ENCODE assay signal across 10 cellular contexts in genomic region chr4:161256716-161257115, GRCh38.
DNase-seq lines count a peak whose midpoint lies in the region; ATAC-seq and TF ChIP-seq lines count a peak whose summit lies in the region.
"Had no signal": no experiment of that assay in that cellular context is flagged by ENCODE, and none has a peak within 500 bp of the region (broad histone marks: within the 10 kb centered on the region; RNA-seq: fewer than 3 reads in every experiment).

No MANE protein-coding gene starts in this region.

- H3K4me1 ChIP-seq in OCI-LY7 (ENCODE audit: insufficient read depth, low read length, poor library complexity, severe bottlenecking) (no peaks in the 10 kb centered on the region), suprapubic skin (no peaks in the 10 kb centered on the region)
- H3K4me1 ChIP-seq: psoas muscle had no signal

- CTCF ChIA-PET in OCI-LY7 (lab: Charles Lee; ENCODE audit: unreplicated experiment): no interaction called here

- H3K27ac ChIP-seq in OCI-LY7 (ENCODE audit: low read depth, low read length, poor library complexity, severe bottlenecking): no peak overlapping the region
- no peak overlapping the region for H3K27ac ChIP-seq in suprapubic skin
- H3K27ac ChIP-seq: psoas muscle had no signal

- peak; percentile 13 for DNase-seq in ACHN
- DNase-seq in OCI-LY7 (ENCODE audit: low spot score): no peak
- peak; percentile 14 for DNase-seq in epithelial cell of esophagus (ENCODE audit: low read depth)
- no peak for DNase-seq in DMS79 (lab: John Stamatoyannopoulos, UW)
- no peak for DNase-seq in cerebellum (ENCODE audit: low spot score)
- no peak for DNase-seq in suprapubic skin (ENCODE audit: low spot score in 2 of 2)
- DNase-seq: MG63, psoas muscle had no signal

- no peak overlapping the region for H3K4me2 ChIP-seq in OCI-LY7 (ENCODE audit: low read length)

- no peaks in the 10 kb centered on the region for H3K9me2 ChIP-seq in OCI-LY7 (ENCODE audit: insufficient read depth, low read length)

- H3K9me3 ChIP-seq in OCI-LY7 (ENCODE audit: low read length) (no peaks in the 10 kb centered on the region), suprapubic skin (peaks cover 19% of the 10 kb centered on the region)

- no peaks in the 10 kb centered on the region for H3K79me2 ChIP-seq in OCI-LY7 (ENCODE audit: insufficient read depth, low read depth, low read length)

- H3K27me3 ChIP-seq in suprapubic skin: no peaks in the 10 kb centered on the region
- H3K27me3 ChIP-seq: MG63 had no signal

- no TSS peak for BruUV-seq in OCI-LY7 (replicated peaks; lab: Mats Ljungman, UMichigan)

- in situ Hi-C loops in ACHN (cut with HindIII; ENCODE audit: low pct_ligation_motif_present, low pct_unique_long_range_greater_than_20kb, low sequenced_read_pairs): no loop called here

- H3K36me3 ChIP-seq in OCI-LY7 (ENCODE audit: insufficient read depth, low read length) (no peaks in the 10 kb centered on the region), suprapubic skin (no peaks in the 10 kb centered on the region)
- H3K36me3 ChIP-seq: MG63 had no signal

- WGBS in suprapubic skin: 95% methylated on average over 4 of the region's 4 CpGs

- TF ChIP-seq CTCF in OCI-LY7 (conservative IDR thresholded peaks at IDR 0.05; ENCODE audit: low read length): peak; percentile 58
- peak; percentile 32 for TF ChIP-seq CTCF in epithelial cell of esophagus (IDR thresholded peaks at IDR 0.05; ENCODE audit: insufficient read depth, low read depth, low read length, missing control alignments)
- TF ChIP-seq CTCF in suprapubic skin (IDR thresholded peaks at IDR 0.05): no peak

- peak; percentile 58 for ATAC-seq in GM21717 (IDR thresholded peaks at IDR 0.05; ENCODE audit: unreplicated experiment)
- no peak for ATAC-seq in GM21723 (IDR thresholded peaks at IDR 0.05; ENCODE audit: unreplicated experiment)
- ATAC-seq: psoas muscle had no signal

- no peak overlapping the region for H3K4me3 ChIP-seq in OCI-LY7 (ENCODE audit: low read depth, low read length, poor library complexity, severe bottlenecking)
- H3K4me3 ChIP-seq in epithelial cell of esophagus (ENCODE audit: low read length): no peak overlapping the region
- H3K4me3 ChIP-seq in suprapubic skin: no peak overlapping the region
- H3K4me3 ChIP-seq: MG63, psoas muscle had no signal

- POLR2A ChIA-PET in OCI-LY7 (lab: Charles Lee): no interaction called here

- intact Hi-C loops in OCI-LY7 (cut with micrococcal nuclease; ENCODE audit: unreplicated experiment): loop anchor here (10.0 kb wide), 1 partner anchor 908 kb away; the partner anchor contains the start of gene FSTL5

- no peak for TF ChIP-seq POLR2A in suprapubic skin (IDR thresholded peaks at IDR 0.05)

- no peaks in the 10 kb centered on the region for H4K20me1 ChIP-seq in OCI-LY7 (ENCODE audit: insufficient read depth, low read length)

- no peak for TF ChIP-seq EP300 in suprapubic skin (IDR thresholded peaks at IDR 0.05)

- H2AFZ ChIP-seq in OCI-LY7 (ENCODE audit: low read length): no peak overlapping the region

Comparison
In these comparisons a context has a peak if more than half of its experiments do, and no peak if none do; other contexts are left out.
1. DNase-seq: peak in ACHN (single experiment) and epithelial cell of esophagus (single experiment); none in OCI-LY7 (single experiment), DMS79 (single experiment), cerebellum (single experiment) and suprapubic skin (0 of 2).
2. CTCF ChIP-seq: peak in OCI-LY7 (single experiment) and epithelial cell of esophagus (single experiment); none in suprapubic skin (0 of 2).